In the genomic region with DNA sequence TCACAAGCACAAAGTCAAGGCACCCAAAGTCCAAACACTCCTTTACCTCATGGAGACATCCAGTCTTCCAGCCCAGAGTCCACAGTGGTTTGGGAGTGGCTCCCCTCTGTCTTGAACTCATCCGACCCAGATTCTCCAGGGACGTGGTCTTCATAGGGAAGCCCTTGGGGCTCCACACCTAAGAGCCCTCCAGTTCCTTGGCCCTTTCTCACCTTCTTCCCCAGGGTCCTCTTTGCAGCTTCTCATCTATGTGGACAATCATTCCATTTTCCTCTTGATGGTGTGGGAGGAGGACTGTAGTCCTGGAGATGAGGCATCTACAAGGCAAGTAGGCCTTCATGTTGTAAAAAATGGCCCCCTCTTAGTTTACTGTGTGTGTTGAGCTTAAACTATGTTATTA, we compare ENCODE assay signal across 26 cellular contexts.
"Had no signal": no experiment of that assay in that cellular context is flagged by ENCODE, and none has a peak within 500 bp of the region (broad histone marks: within the 10 kb centered on the region; RNA-seq: fewer than 3 reads in every experiment).

No MANE protein-coding gene starts in this region.

- DNase-seq: colonic mucosa; cortex of kidney; dermis blood vessel endothelial cell; dorsolateral prefrontal cortex; effector CD4-positive, alpha-beta T cell; effector CD8-positive, alpha-beta T cell; effector memory CD4-positive, alpha-beta T cell; effector memory CD8-positive, alpha-beta T cell; endodermal cell; erythroblast; esophagus squamous epithelium; foreskin fibroblast; foreskin keratinocyte; gastrocnemius medialis; glutamatergic neuron; head of caudate nucleus; heart left ventricle; heart right ventricle had no signal

- H3K27me3 ChIP-seq: colonic mucosa, esophagus muscularis mucosa, esophagus squamous epithelium, gastrocnemius medialis, gastroesophageal sphincter, heart left ventricle, heart right ventricle had no signal

- H3K9me3 ChIP-seq: colonic mucosa, esophagus muscularis mucosa, esophagus squamous epithelium, gastrocnemius medialis, gastroesophageal sphincter, heart left ventricle, heart right ventricle had no signal

- H3K4me3 ChIP-seq: colonic mucosa, coronary artery, dorsolateral prefrontal cortex, esophagus muscularis mucosa, esophagus squamous epithelium, gastrocnemius medialis, gastroesophageal sphincter, heart left ventricle, heart right ventricle had no signal

- H3K27ac ChIP-seq: colonic mucosa, coronary artery, dorsolateral prefrontal cortex, epithelial cell of prostate, esophagus muscularis mucosa, esophagus squamous epithelium, foreskin keratinocyte, gastrocnemius medialis, gastroesophageal sphincter, heart right ventricle had no signal

- FAIRE-seq: colon, endometrium, endothelial cell of umbilical vein, frontal cortex had no signal

- H3K4me1 ChIP-seq: colonic mucosa, esophagus muscularis mucosa, esophagus squamous epithelium, foreskin keratinocyte, gastrocnemius medialis, gastroesophageal sphincter, heart right ventricle had no signal

- H3K36me3 ChIP-seq: colonic mucosa, esophagus muscularis mucosa, esophagus squamous epithelium, gastrocnemius medialis, gastroesophageal sphincter, heart left ventricle, heart right ventricle had no signal
